21 cellular contexts compared by ENCODE assay signal in the genomic region with DNA sequence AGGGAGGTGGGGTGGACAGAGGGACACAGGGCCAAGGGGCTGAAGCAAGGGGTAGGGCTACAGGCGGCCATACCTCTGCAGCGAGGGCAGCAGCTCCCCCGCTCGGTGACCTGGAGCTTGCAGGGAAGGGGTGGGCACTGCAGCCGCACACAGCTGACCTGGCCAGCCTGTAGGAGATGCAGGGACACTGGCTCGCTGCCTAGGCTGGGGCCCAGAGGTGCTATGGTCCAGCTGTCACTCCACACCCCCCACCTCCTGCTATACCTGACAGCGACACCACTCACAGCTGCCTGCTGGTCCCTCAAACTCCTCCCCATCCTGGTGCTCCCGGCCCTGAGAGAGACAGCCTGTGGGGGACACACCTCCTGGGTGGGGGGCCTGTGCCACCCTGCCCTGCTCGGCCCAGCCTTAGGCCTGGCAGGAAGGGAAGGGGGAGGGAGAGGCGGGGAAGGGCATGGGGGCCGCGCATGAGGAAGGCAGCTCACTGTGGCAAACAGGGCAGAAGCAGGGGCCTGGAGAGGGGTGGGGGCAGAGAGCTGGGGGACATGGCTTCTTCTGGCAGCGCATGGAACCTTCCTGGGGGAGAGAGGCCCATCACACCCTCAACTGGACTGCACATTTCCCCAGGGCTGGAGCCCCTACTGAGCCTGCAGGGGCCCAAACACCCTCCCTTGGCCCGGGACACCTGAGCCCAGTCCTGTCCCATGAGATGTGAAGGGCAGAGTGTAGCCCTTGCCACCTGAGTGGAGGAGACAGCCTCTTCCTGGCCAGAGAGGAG. TPM values are rescaled to one million over a fixed set of nuclear protein-coding genes. Genes with fewer than 3 reads are reported as not detected.
"Had no signal": no experiment of that assay in that cellular context is flagged by ENCODE, and none has a peak within 500 bp of the region (broad histone marks: within the 10 kb centered on the region; RNA-seq: fewer than 3 reads in every experiment).

No MANE protein-coding gene starts in this region.

- H3K27ac ChIP-seq: psoas muscle, right lobe of liver, suprapubic skin, WERI-Rb-1 had no signal

- H3K4me1 ChIP-seq: psoas muscle had no signal

- DNase-seq: activated CD4-positive, alpha-beta T cell treated with anti-CD3 and anti-CD28 coated beads for 48 hours; activated CD8-positive, alpha-beta memory T cell treated with anti-CD3 and anti-CD28 coated beads, Interleukin-2, amount 50 U/mL, for 48 hours; activated gamma-delta T cell; activated T-cell treated with anti-CD3 and anti-CD28 coated beads, Interleukin-2, amount 50 U/mL, for 72 hours; central memory CD4-positive, alpha-beta T cell; cortex of kidney; effector CD8-positive, alpha-beta T cell; head of caudate nucleus; immature natural killer cell; naive thymus-derived CD4-positive, alpha-beta T cell; nucleus accumbens; T-helper 17 cell; trophoblast cell; WERI-Rb-1 had no signal

- FAIRE-seq: endothelial cell of umbilical vein, frontal cortex had no signal

- H3K9me3 ChIP-seq: mucosa of descending colon, psoas muscle, right lobe of liver, suprapubic skin had no signal

- H3K27me3 ChIP-seq: right lobe of liver had no signal

- ATAC-seq: activated T-cell treated with anti-CD3 and anti-CD28 coated beads, Interleukin-2, amount 50 U/mL, for 72 hours; left colon; mucosa of descending colon; naive thymus-derived CD4-positive, alpha-beta T cell; psoas muscle; right lobe of liver; T-helper 17 cell had no signal

- H3K36me3 ChIP-seq: right lobe of liver, suprapubic skin, WERI-Rb-1 had no signal

- H3K4me3 ChIP-seq: mucosa of descending colon, psoas muscle, right lobe of liver, suprapubic skin had no signal

RNA-seq across cellular contexts. Expression of a gene that starts 23.9 kb away (rescaled TPM):
- total RNA-seq: endothelial cell of umbilical vein had no signal
- polyA plus RNA-seq: endothelial cell of umbilical vein; naive thymus-derived CD4-positive, alpha-beta T cell had no signal

RNA-seq across cellular contexts. Expression of a gene that starts 56.4 kb away (rescaled TPM):
- polyA plus RNA-seq: immature natural killer cell; naive thymus-derived CD4-positive, alpha-beta T cell had no signal
